8 cellular contexts compared by ENCODE assay signal in the genomic region with DNA sequence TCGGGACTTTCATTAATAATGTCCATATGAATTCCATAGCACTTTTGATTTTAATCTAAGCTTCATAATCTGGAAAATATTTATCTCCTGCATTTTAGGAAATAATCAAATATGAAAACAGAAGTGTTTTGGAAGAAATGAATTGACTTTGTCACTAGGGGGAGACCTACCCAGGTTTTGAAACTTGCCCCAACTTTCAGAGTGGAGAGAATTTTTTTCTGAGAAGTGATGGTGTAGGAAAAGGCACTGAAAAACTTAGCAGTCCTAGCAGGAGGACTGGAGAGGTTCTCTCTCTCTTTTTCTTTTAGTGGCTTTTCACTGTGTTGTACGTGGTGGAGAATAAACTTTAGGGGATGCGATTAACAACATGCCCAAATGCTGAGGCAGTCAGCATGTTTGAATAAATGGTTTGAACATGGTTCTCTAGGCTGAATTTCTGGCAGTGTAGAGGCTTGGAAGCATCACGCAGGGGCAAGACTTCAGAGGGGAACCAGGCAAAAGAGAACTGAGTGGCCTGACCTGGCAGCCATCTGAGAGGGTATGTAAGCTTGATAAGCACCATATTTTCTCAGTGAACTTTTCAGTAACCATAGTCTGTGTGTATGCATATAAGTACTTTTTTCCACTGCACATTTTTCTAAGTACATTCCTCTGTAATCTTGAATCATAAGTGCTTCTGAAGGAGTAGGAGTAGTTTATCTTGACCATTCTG.
DNase-seq lines count a peak whose midpoint lies in the region; ATAC-seq and TF ChIP-seq lines count a peak whose summit lies in the region.

No MANE protein-coding gene starts in this region.

- peaks cover 7% of the 10 kb centered on the region for H3K4me1 ChIP-seq in skeletal muscle satellite cell (ENCODE audit: control insufficient read depth, insufficient read depth, low read length)

- no peak overlapping the region for H3K27ac Mint-ChIP-seq in glutamatergic neuron (ENCODE audit: unreplicated experiment)

- H3K4me2 ChIP-seq in skeletal muscle satellite cell (ENCODE audit: low read length): peak overlapping the region; percentile 40

- H3K9me3 Mint-ChIP-seq in glutamatergic neuron (ENCODE audit: unreplicated experiment): no peaks in the 10 kb centered on the region

- H3K27ac ChIP-seq in 22Rv1: no peak overlapping the region
- no peak overlapping the region for H3K27ac ChIP-seq in VCaP

- ATAC-seq in GM18517 (IDR thresholded peaks at IDR 0.05; ENCODE audit: unreplicated experiment): no peak
- no peak for ATAC-seq in GM19324 (IDR thresholded peaks at IDR 0.05; ENCODE audit: low FRiP score, unreplicated experiment)

- H3K4me1 Mint-ChIP-seq in glutamatergic neuron (ENCODE audit: low read depth, unreplicated experiment): no peaks in the 10 kb centered on the region

- TF ChIP-seq CTCF in 22Rv1 (IDR thresholded peaks at IDR 0.05) (peak; percentile 80), VCaP (conservative IDR thresholded peaks at IDR 0.05) (peak; percentile 66), glutamatergic neuron (IDR thresholded peaks at IDR 0.05; ENCODE audit: partially characterized antibody, unreplicated experiment) (peak; percentile 62)

- H3K27me3 Mint-ChIP-seq in glutamatergic neuron (ENCODE audit: unreplicated experiment): no peaks in the 10 kb centered on the region

- DNase-seq in GDM1 (lab: John Stamatoyannopoulos, UW): peak; percentile 68
- DNase-seq in glutamatergic neuron: no peak

- no peak overlapping the region for H3K9ac ChIP-seq in skeletal muscle satellite cell (ENCODE audit: low read depth, low read length)

- no peaks in the 10 kb centered on the region for H3K27me3 ChIP-seq in skeletal muscle satellite cell (ENCODE audit: control insufficient read depth, insufficient read depth, low read length)

- no peaks in the 10 kb centered on the region for H3K36me3 Mint-ChIP-seq in glutamatergic neuron (ENCODE audit: unreplicated experiment)

- no peaks in the 10 kb centered on the region for H3K36me3 ChIP-seq in skeletal muscle satellite cell (ENCODE audit: insufficient read depth, low read length)

- TF ChIP-seq EP300 in Ishikawa (IDR thresholded peaks at IDR 0.05; ENCODE audit: borderline replicate concordance): no peak

- no peak overlapping the region for H3K4me3 ChIP-seq in skeletal muscle satellite cell (ENCODE audit: low read length)

- no peaks in the 10 kb centered on the region for H3K9me3 ChIP-seq in skeletal muscle satellite cell (replicated peaks; ENCODE audit: low read length)

- peak; percentile 70 for TF ChIP-seq RAD21 in Ishikawa (IDR thresholded peaks at IDR 0.05; ENCODE audit: low read depth)

- H3K4me3 Mint-ChIP-seq in glutamatergic neuron (ENCODE audit: unreplicated experiment): no peak overlapping the region

TF ChIP-seq in Ishikawa, 13 proteins besides CTCF, POLR2A, EP300 and RAD21:
- TF ChIP-seq TCF12 (IDR thresholded peaks at IDR 0.05; ENCODE audit: low read depth): no peak
- TF ChIP-seq USF1 (IDR thresholded peaks at IDR 0.05): no peak
- no peak for TF ChIP-seq ZBTB7A (IDR thresholded peaks at IDR 0.05; ENCODE audit: low read depth)
- TF ChIP-seq NFIC (IDR thresholded peaks at IDR 0.05): no peak
- TF ChIP-seq CREB1 (IDR thresholded peaks at IDR 0.05; ENCODE audit: low read depth): no peak
- TF ChIP-seq FOXM1 (IDR thresholded peaks at IDR 0.05; ENCODE audit: borderline replicate concordance, low read depth): no peak
- no peak for TF ChIP-seq TEAD4 (IDR thresholded peaks at IDR 0.05)
- TF ChIP-seq CEBPB (IDR thresholded peaks at IDR 0.05): no peak
- no peak for TF ChIP-seq TAF1 (IDR thresholded peaks at IDR 0.05; ENCODE audit: low read depth)
- TF ChIP-seq MAX (IDR thresholded peaks at IDR 0.05): no peak
- TF ChIP-seq, protein P1, sequence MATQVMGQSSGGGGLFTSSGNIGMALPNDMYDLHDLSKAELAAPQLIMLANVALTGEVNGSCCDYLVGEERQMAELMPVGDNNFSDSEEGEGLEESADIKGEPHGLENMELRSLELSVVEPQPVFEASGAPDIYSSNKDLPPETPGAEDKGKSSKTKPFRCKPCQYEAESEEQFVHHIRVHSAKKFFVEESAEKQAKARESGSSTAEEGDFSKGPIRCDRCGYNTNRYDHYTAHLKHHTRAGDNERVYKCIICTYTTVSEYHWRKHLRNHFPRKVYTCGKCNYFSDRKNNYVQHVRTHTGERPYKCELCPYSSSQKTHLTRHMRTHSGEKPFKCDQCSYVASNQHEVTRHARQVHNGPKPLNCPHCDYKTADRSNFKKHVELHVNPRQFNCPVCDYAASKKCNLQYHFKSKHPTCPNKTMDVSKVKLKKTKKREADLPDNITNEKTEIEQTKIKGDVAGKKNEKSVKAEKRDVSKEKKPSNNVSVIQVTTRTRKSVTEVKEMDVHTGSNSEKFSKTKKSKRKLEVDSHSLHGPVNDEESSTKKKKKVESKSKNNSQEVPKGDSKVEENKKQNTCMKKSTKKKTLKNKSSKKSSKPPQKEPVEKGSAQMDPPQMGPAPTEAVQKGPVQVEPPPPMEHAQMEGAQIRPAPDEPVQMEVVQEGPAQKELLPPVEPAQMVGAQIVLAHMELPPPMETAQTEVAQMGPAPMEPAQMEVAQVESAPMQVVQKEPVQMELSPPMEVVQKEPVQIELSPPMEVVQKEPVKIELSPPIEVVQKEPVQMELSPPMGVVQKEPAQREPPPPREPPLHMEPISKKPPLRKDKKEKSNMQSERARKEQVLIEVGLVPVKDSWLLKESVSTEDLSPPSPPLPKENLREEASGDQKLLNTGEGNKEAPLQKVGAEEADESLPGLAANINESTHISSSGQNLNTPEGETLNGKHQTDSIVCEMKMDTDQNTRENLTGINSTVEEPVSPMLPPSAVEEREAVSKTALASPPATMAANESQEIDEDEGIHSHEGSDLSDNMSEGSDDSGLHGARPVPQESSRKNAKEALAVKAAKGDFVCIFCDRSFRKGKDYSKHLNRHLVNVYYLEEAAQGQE (IDR thresholded peaks at IDR 0.05; ENCODE audit: low read depth): no peak
- TF ChIP-seq EGR1 (IDR thresholded peaks at IDR 0.05): no peak
